In the genomic region with DNA sequence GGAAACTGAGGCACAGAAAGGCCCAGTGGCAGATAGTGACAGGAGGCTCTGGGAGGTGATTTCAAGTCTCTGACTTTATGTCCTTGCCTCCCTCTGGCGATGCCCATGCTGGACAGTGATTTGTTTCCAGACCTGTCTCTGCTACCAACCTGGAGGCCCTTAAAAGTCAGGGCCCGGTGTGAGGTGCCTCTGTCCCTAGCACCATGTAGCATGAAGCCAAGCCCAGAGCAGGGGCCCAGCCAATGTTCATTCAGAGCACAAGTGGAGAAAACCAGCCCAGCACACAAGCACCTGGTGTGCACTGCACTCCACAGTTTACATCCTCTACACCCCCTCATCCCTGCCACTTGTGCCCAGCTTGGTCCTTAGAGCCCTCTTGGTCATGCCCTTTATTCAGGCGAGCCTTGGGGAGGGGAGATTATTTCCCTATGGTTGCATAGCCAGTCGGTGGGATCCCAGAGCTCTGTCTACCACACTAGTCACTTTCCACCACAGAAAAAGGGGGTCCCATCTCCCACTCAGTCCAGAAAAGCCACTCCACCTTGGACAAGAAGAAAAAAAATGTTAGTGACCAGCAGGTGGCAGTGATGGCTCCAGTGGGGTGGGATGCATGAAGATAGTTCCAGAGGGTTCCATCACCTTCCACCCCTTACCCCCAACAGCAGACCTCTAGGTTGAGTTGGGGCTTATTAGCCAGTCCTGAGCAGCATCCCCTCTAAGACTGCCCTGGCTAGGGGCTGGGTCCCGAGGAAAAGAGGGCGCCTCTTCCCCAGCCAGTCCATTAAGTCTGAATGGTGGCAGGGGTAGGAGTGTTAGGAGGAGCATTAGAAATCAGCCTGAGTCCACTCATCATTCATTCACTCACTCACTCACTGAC, we compare ENCODE assay signal across 8 cellular contexts. TPM values are rescaled to one million over a fixed set of nuclear protein-coding genes. Genes with fewer than 3 reads are reported as not detected.
DNase-seq lines count a peak whose midpoint lies in the region; ATAC-seq lines count a peak whose summit lies in the region.

No MANE protein-coding gene starts in this region.

- DNase-seq in D341Med (ENCODE audit: low spot score) (peak; percentile 66), Karpas-422 (peak; percentile 75), caudate nucleus (lab: John Stamatoyannopoulos, UW) (no peak), myocyte (ENCODE audit: low read depth) (peak; percentile 51), mucosa of gallbladder (ENCODE audit: low spot score) (no peak)

- no peaks in the 10 kb centered on the region for H3K4me1 ChIP-seq in Karpas-422 (ENCODE audit: low read length)

- H3K9ac ChIP-seq in Karpas-422 (ENCODE audit: low read length), result no peak overlapping the region

- H3K27ac ChIP-seq in Karpas-422 (ENCODE audit: low read length) (no peak overlapping the region), caudate nucleus (ENCODE audit: low read depth, low read length) (peak overlapping the region; percentile 53)

- no peaks in the 10 kb centered on the region for H3K9me3 ChIP-seq in Karpas-422 (ENCODE audit: low read length)

- no peaks in the 10 kb centered on the region for H4K20me1 ChIP-seq in Karpas-422 (ENCODE audit: insufficient read depth, low read depth, low read length)

- H3K9me2 ChIP-seq in Karpas-422 (replicated peaks; ENCODE audit: insufficient read depth, low read length), result no peaks in the 10 kb centered on the region

- no peaks in the 10 kb centered on the region for H3K27me3 ChIP-seq in Karpas-422 (ENCODE audit: low read length)

- ATAC-seq in activated CD4-positive, CD25-positive, alpha-beta regulatory T cell treated with anti-CD3 and anti-CD28 coated beads, Interleukin-2, amount 50 U/mL, for 24 hours, result no peak
- ATAC-seq in HG03439 (IDR thresholded peaks at IDR 0.05; ENCODE audit: unreplicated experiment), result no peak
- no peak for ATAC-seq in HG02759 (IDR thresholded peaks at IDR 0.05; ENCODE audit: unreplicated experiment)

- no peak overlapping the region for H2AFZ ChIP-seq in Karpas-422 (ENCODE audit: low read length)

- no peak overlapping the region for H3K4me2 ChIP-seq in Karpas-422 (ENCODE audit: low read depth, low read length, poor library complexity, severe bottlenecking)

- H3K79me2 ChIP-seq in Karpas-422 (ENCODE audit: low read length), result no peaks in the 10 kb centered on the region

- no peaks in the 10 kb centered on the region for H3K36me3 ChIP-seq in Karpas-422 (ENCODE audit: insufficient read depth, low read length)

- no peak overlapping the region for H3K4me3 ChIP-seq in Karpas-422 (ENCODE audit: low read length)

RNA-seq across cellular contexts. Expression of gene KIAA1755, which starts 30.9 kb away (rescaled TPM):
- not detected in 2 replicates for total RNA-seq in Karpas-422 (2014; rRNA removed; shearing (Covaris generic); ENCODE audit: low replicate concordance)
- total RNA-seq in myocyte, result 0.16 and 0.57 TPM in 2 replicates
- polyA plus RNA-seq in myocyte (2012), result 0.55 TPM
- 7.1 TPM for total RNA-seq in mucosa of gallbladder

Comparison
In these comparisons a context has a peak if more than half of its experiments do, and no peak if none do; other contexts are left out.
1. DNase-seq: peak in D341Med (single experiment), Karpas-422 (single experiment) and myocyte (single experiment); none in caudate nucleus (0 of 61) and mucosa of gallbladder (single experiment).